In genomic region chr3:157107037-157107436, GRCh38 we compare ENCODE assay signal across 19 cellular contexts. TPM values are rescaled to one million over a fixed set of nuclear protein-coding genes. Genes with fewer than 3 reads are reported as not detected.
DNase-seq lines count a peak whose midpoint lies in the region; ATAC-seq and TF ChIP-seq lines count a peak whose summit lies in the region.
"Had no signal": no experiment of that assay in that cellular context is flagged by ENCODE, and none has a peak within 500 bp of the region (broad histone marks: within the 10 kb centered on the region; RNA-seq: fewer than 3 reads in every experiment).

No MANE protein-coding gene starts in this region.

- no peak for ATAC-seq in T-helper 17 cell
- no peak for ATAC-seq in naive thymus-derived CD4-positive, alpha-beta T cell
- ATAC-seq: activated CD8-positive, alpha-beta T cell treated with anti-CD3 and anti-CD28 coated beads for 36 hours had no signal

- H3K9me3 ChIP-seq in T-helper 17 cell (ENCODE audit: control insufficient read depth, low read length, poor library complexity, severe bottlenecking) (no peaks in the 10 kb centered on the region), BE2C (no peaks in the 10 kb centered on the region)
- no peaks in the 10 kb centered on the region for H3K9me3 ChIP-seq in naive thymus-derived CD4-positive, alpha-beta T cell (ENCODE audit: control insufficient read depth in 2 of 3, low read length in 3 of 3)
- H3K9me3 ChIP-seq: colonic mucosa had no signal

- peak overlapping the region; percentile 21 for H3K27ac Mint-ChIP-seq in T-helper 2 cell treated with Interferon-gamma antibody and Interleukin-4, amounts not matched to agents 5 μg/mL and 100 μg/mL, for 36 hours
- H3K27ac Mint-ChIP-seq in T-helper 17 cell = peak overlapping the region; percentile 66
- peak overlapping the region in 1 of 9 donors; percentile 46 for H3K27ac Mint-ChIP-seq in naive thymus-derived CD4-positive, alpha-beta T cell
- H3K27ac Mint-ChIP-seq: activated CD8-positive, alpha-beta T cell treated with anti-CD3 and anti-CD28 coated beads for 36 hours; activated naive CD8-positive, alpha-beta T cell had no signal

- no peak for DNase-seq in T-helper 2 cell treated with Interferon-gamma antibody and Interleukin-4, amounts not matched to agents 5 μg/mL and 100 μg/mL, for 36 hours (ENCODE audit: low spot score)
- no peak for DNase-seq in T-helper 2 cell
- peak; percentile 12 for DNase-seq in NCI-H1105 (lab: John Stamatoyannopoulos, UW)
- DNase-seq in T-helper 17 cell = no peak
- no peak for DNase-seq in BE2C
- DNase-seq in stimulated activated naive CD4-positive, alpha-beta T cell (lab: John Stamatoyannopoulos, UW) = no peak
- no peak for DNase-seq in naive thymus-derived CD4-positive, alpha-beta T cell
- DNase-seq: activated CD4-positive, CD25-positive, alpha-beta regulatory T cell; activated CD8-positive, alpha-beta T cell treated with anti-CD3 and anti-CD28 coated beads for 36 hours; activated T-cell treated with anti-CD3 and anti-CD28 coated beads, Interleukin-2, amount 50 U/mL, for 48 hours; colonic mucosa; HCEC 1CT; stimulated activated CD4-positive, alpha-beta T cell treated with anti-CD3 and anti-CD28 coated beads, Interleukin-4, amount 100 ng/mL, for 1 hour; T1000 had no signal

- CTCF ChIA-PET in naive thymus-derived CD4-positive, alpha-beta T cell (lab: Charles Lee) = interaction anchor here (0.7 to 1.2 kb wide), 3 partner anchors 10 to 954 kb away, joined by 3 to 6 read pairs (median 5); no protein-coding TSS in a partner anchor

- no peaks in the 10 kb centered on the region for H3K27me3 Mint-ChIP-seq in T-helper 2 cell treated with Interferon-gamma antibody and Interleukin-4, amounts not matched to agents 5 μg/mL and 100 μg/mL, for 36 hours (ENCODE audit: low read depth)
- H3K27me3 Mint-ChIP-seq in T-helper 17 cell = no peaks in the 10 kb centered on the region
- no peaks in the 10 kb centered on the region for H3K27me3 Mint-ChIP-seq in naive thymus-derived CD4-positive, alpha-beta T cell
- H3K27me3 Mint-ChIP-seq: activated CD8-positive, alpha-beta T cell treated with anti-CD3 and anti-CD28 coated beads for 36 hours; activated naive CD8-positive, alpha-beta T cell had no signal

- intact Hi-C loops in naive thymus-derived CD4-positive, alpha-beta T cell (cut with micrococcal nuclease) = no loop called here

- POLR2A ChIA-PET in naive thymus-derived CD4-positive, alpha-beta T cell (lab: Charles Lee) = no interaction called here

- no peaks in the 10 kb centered on the region for H3K9me3 Mint-ChIP-seq in T-helper 2 cell treated with Interferon-gamma antibody and Interleukin-4, amounts not matched to agents 5 μg/mL and 100 μg/mL, for 36 hours
- no peaks in the 10 kb centered on the region for H3K9me3 Mint-ChIP-seq in naive thymus-derived CD4-positive, alpha-beta T cell
- H3K9me3 Mint-ChIP-seq: activated CD8-positive, alpha-beta T cell treated with anti-CD3 and anti-CD28 coated beads for 36 hours; CD14-positive monocyte had no signal

- H3K36me3 Mint-ChIP-seq in T-helper 2 cell treated with Interferon-gamma antibody and Interleukin-4, amounts not matched to agents 5 μg/mL and 100 μg/mL, for 36 hours (ENCODE audit: low read depth) = no peaks in the 10 kb centered on the region
- no peaks in the 10 kb centered on the region for H3K36me3 Mint-ChIP-seq in T-helper 17 cell (ENCODE audit: low read depth)
- H3K36me3 Mint-ChIP-seq in naive thymus-derived CD4-positive, alpha-beta T cell = peaks cover 0 to 2% (median 0%) of the 10 kb centered on the region in 5 donors
- H3K36me3 Mint-ChIP-seq: CD14-positive monocyte had no signal

- H3K4me3 ChIP-seq in rectal smooth muscle tissue (ENCODE audit: low read length) (no peak overlapping the region), BE2C (ENCODE audit: low read depth, low read length) (no peak overlapping the region)
- H3K4me3 ChIP-seq in naive thymus-derived CD4-positive, alpha-beta T cell (ENCODE audit: low read length) = no peak overlapping the region
- H3K4me3 ChIP-seq: colonic mucosa, skin epidermis had no signal

- H3K27me3 ChIP-seq in rectal smooth muscle tissue (ENCODE audit: control insufficient read depth, insufficient read depth, low read length) = no peaks in the 10 kb centered on the region
- H3K27me3 ChIP-seq in BE2C = no peaks in the 10 kb centered on the region
- no peaks in the 10 kb centered on the region for H3K27me3 ChIP-seq in naive thymus-derived CD4-positive, alpha-beta T cell (ENCODE audit: control insufficient read depth in 2 of 2, insufficient read depth in 2 of 2, low read length in 2 of 2)
- H3K27me3 ChIP-seq: colonic mucosa had no signal

- H3K9ac ChIP-seq in rectal smooth muscle tissue (ENCODE audit: low read length) = no peak overlapping the region

- peak overlapping the region; percentile 63 for H3K27ac ChIP-seq in rectal smooth muscle tissue (ENCODE audit: low read depth, low read length)
- H3K27ac ChIP-seq in naive thymus-derived CD4-positive, alpha-beta T cell (ENCODE audit: low read depth, low read length) = no peak overlapping the region
- H3K27ac ChIP-seq: colonic mucosa, HL-60, skin epidermis had no signal

- H3K4me1 Mint-ChIP-seq in T-helper 2 cell treated with Interferon-gamma antibody and Interleukin-4, amounts not matched to agents 5 μg/mL and 100 μg/mL, for 36 hours (ENCODE audit: low read depth) = peaks cover 31% of the 10 kb centered on the region
- H3K4me1 Mint-ChIP-seq in T-helper 17 cell = peaks cover 19% of the 10 kb centered on the region
- peaks cover 0 to 41% (median 7%) of the 10 kb centered on the region in 7 donors for H3K4me1 Mint-ChIP-seq in naive thymus-derived CD4-positive, alpha-beta T cell

- no peak for TF ChIP-seq CTCF in BE2C (IDR thresholded peaks at IDR 0.05; ENCODE audit: low read depth, low read length)

- no peak overlapping the region for H3K4me3 Mint-ChIP-seq in T-helper 2 cell treated with Interferon-gamma antibody and Interleukin-4, amounts not matched to agents 5 μg/mL and 100 μg/mL, for 36 hours
- no peak overlapping the region for H3K4me3 Mint-ChIP-seq in T-helper 17 cell
- no peak overlapping the region for H3K4me3 Mint-ChIP-seq in naive thymus-derived CD4-positive, alpha-beta T cell
- H3K4me3 Mint-ChIP-seq: activated CD8-positive, alpha-beta T cell treated with anti-CD3 and anti-CD28 coated beads for 36 hours; activated naive CD8-positive, alpha-beta T cell; CD14-positive monocyte had no signal

- H3K36me3 ChIP-seq in rectal smooth muscle tissue (ENCODE audit: control insufficient read depth, insufficient read depth, low read length) (no peaks in the 10 kb centered on the region), BE2C (no peaks in the 10 kb centered on the region)
- H3K36me3 ChIP-seq in naive thymus-derived CD4-positive, alpha-beta T cell (ENCODE audit: control insufficient read depth in 2 of 3, insufficient read depth in 3 of 3, low read length in 3 of 3) = no peaks in the 10 kb centered on the region
- H3K36me3 ChIP-seq: colonic mucosa had no signal

- H3K4me1 ChIP-seq in rectal smooth muscle tissue (ENCODE audit: control insufficient read depth, insufficient read depth, low read length) = peaks cover 32% of the 10 kb centered on the region
- H3K4me1 ChIP-seq in BE2C = no peaks in the 10 kb centered on the region
- peaks cover 0 to 11% of the 10 kb centered on the region in 2 donors for H3K4me1 ChIP-seq in naive thymus-derived CD4-positive, alpha-beta T cell (ENCODE audit: control insufficient read depth in 2 of 2, insufficient read depth in 2 of 2, low read length in 2 of 2)
- H3K4me1 ChIP-seq: colonic mucosa had no signal

RNA-seq across cellular contexts. Expression of gene CCNL1, which starts 52.9 kb away (rescaled TPM):
- 1,000 to 10,000 TPM; 1,190 to 1,257 TPM for total RNA-seq in T-helper 17 cell
- 76.2 TPM for polyA plus RNA-seq in BE2C (2012; ENCODE audit: insufficient read depth, insufficient read length, low read depth)
- 1,000 to 10,000 TPM in 2 of 5 experiments, 100 to 1,000 TPM in 3; 230 to 1,170 (median 374) TPM for total RNA-seq in naive thymus-derived CD4-positive, alpha-beta T cell
- polyA plus RNA-seq in naive thymus-derived CD4-positive, alpha-beta T cell = 10 to 100 TPM; 65.4 to 68.3 TPM
